9 cellular contexts compared by ENCODE assay signal in genomic region chr2:164599954-164600589, GRCh38. TPM values are rescaled to one million over a fixed set of nuclear protein-coding genes. Genes with fewer than 3 reads are reported as not detected.
DNase-seq lines count a peak whose midpoint lies in the region; ATAC-seq and TF ChIP-seq lines count a peak whose summit lies in the region.
"Had no signal": no experiment of that assay in that cellular context is flagged by ENCODE, and none has a peak within 500 bp of the region (broad histone marks: within the 10 kb centered on the region; RNA-seq: fewer than 3 reads in every experiment).

No MANE protein-coding gene starts in this region.

- no peaks in the 10 kb centered on the region for H3K27me3 ChIP-seq in DOHH2 (ENCODE audit: control insufficient read depth, low read length)

- POLR2A ChIA-PET in activated CD4-positive, alpha-beta memory T cell treated with anti-CD3 and anti-CD28 coated beads for 36 hours (lab: Charles Lee) = no interaction called here

- no peaks in the 10 kb centered on the region for H3K4me1 ChIP-seq in DOHH2 (ENCODE audit: control insufficient read depth, low read length)

- H4K20me1 ChIP-seq in DOHH2 (ENCODE audit: control insufficient read depth, insufficient read depth, low read depth, low read length) = no peaks in the 10 kb centered on the region

- intact Hi-C loops in left colon (cut with DNase I, micrococcal nuclease) = no loop called here
- intact Hi-C loops in activated CD4-positive, alpha-beta memory T cell treated with anti-CD3 and anti-CD28 coated beads for 36 hours (cut with micrococcal nuclease) = loop anchor here (2.0 kb wide), 1 partner anchor 39 kb away; no protein-coding TSS in a partner anchor

- no peak overlapping the region for H3K4me3 Mint-ChIP-seq in activated CD4-positive, alpha-beta memory T cell treated with anti-CD3 and anti-CD28 coated beads for 36 hours
- H3K4me3 Mint-ChIP-seq: stimulated activated naive CD8-positive, alpha-beta T cell treated with anti-CD3 and anti-CD28 coated beads, Interleukin-15, Interleukin-2, amounts not matched to agents 100 ng/mL and 50 ng/mL, for 24 hours had no signal

- H3K36me3 ChIP-seq in DOHH2 (ENCODE audit: control insufficient read depth, low read length) = no peaks in the 10 kb centered on the region

- H3F3A ChIP-seq in DOHH2 (ENCODE audit: control insufficient read depth, insufficient read depth) = no peaks in the 10 kb centered on the region

- TF ChIP-seq CTCF in DOHH2 (IDR thresholded peaks at IDR 0.05; ENCODE audit: low read depth, low read length, poor library complexity, severe bottlenecking) = peak; percentile 89

- H3K27ac Mint-ChIP-seq in activated CD4-positive, alpha-beta memory T cell treated with anti-CD3 and anti-CD28 coated beads for 36 hours = no peak overlapping the region
- H3K27ac Mint-ChIP-seq: stimulated activated naive CD8-positive, alpha-beta T cell treated with anti-CD3 and anti-CD28 coated beads, Interleukin-15, Interleukin-2, amounts not matched to agents 100 ng/mL and 50 ng/mL, for 24 hours had no signal

- DNase-seq in NCI-H774 (lab: John Stamatoyannopoulos, UW) (peak; percentile 6), brain pericyte (ENCODE audit: low read depth, low spot score) (peak; percentile 41), left colon (peak in 1 of 2 donors; percentile 34), DMS79 treated with DMSO at 0.1 percent for 48 hours (lab: John Stamatoyannopoulos, UW) (no peak)
- no peak for DNase-seq in activated CD4-positive, alpha-beta memory T cell treated with anti-CD3 and anti-CD28 coated beads for 36 hours

- CTCF ChIA-PET in activated CD4-positive, alpha-beta memory T cell treated with anti-CD3 and anti-CD28 coated beads for 36 hours (lab: Charles Lee) = no interaction called here

- H3K27me3 Mint-ChIP-seq in activated CD4-positive, alpha-beta memory T cell treated with anti-CD3 and anti-CD28 coated beads for 36 hours = no peaks in the 10 kb centered on the region
- H3K27me3 Mint-ChIP-seq: stimulated activated naive CD8-positive, alpha-beta T cell treated with anti-CD3 and anti-CD28 coated beads, Interleukin-15, Interleukin-2, amounts not matched to agents 100 ng/mL and 50 ng/mL, for 24 hours had no signal

- no peaks in the 10 kb centered on the region for H3K4me1 Mint-ChIP-seq in activated CD4-positive, alpha-beta memory T cell treated with anti-CD3 and anti-CD28 coated beads for 36 hours (ENCODE audit: low read depth)

- no peak overlapping the region for H3K4me2 ChIP-seq in DOHH2 (ENCODE audit: low read length)

- ATAC-seq in GM21367 (IDR thresholded peaks at IDR 0.05; ENCODE audit: unreplicated experiment) (peak; percentile 100), HG03469 (IDR thresholded peaks at IDR 0.05; ENCODE audit: unreplicated experiment) (peak; percentile 97), left colon (peak; percentile 77)

- no peaks in the 10 kb centered on the region for H3K9me2 ChIP-seq in DOHH2 (replicated peaks; ENCODE audit: control insufficient read depth, low read length)

- H3K9me3 Mint-ChIP-seq in activated CD4-positive, alpha-beta memory T cell treated with anti-CD3 and anti-CD28 coated beads for 36 hours = no peaks in the 10 kb centered on the region
- H3K9me3 Mint-ChIP-seq: stimulated activated naive CD8-positive, alpha-beta T cell treated with anti-CD3 and anti-CD28 coated beads, Interleukin-15, Interleukin-2, amounts not matched to agents 100 ng/mL and 50 ng/mL, for 24 hours had no signal

- H3K27ac ChIP-seq in DOHH2 (ENCODE audit: low read depth, low read length) = no peak overlapping the region

- H3K4me3 ChIP-seq in DOHH2 (ENCODE audit: low read length) = no peak overlapping the region

- no peaks in the 10 kb centered on the region for H3K79me2 ChIP-seq in DOHH2 (ENCODE audit: control insufficient read depth, low read length)

- H3K36me3 Mint-ChIP-seq in activated CD4-positive, alpha-beta memory T cell treated with anti-CD3 and anti-CD28 coated beads for 36 hours = no peaks in the 10 kb centered on the region

- no peaks in the 10 kb centered on the region for H3K9me3 ChIP-seq in DOHH2 (ENCODE audit: control insufficient read depth, insufficient read depth, low read length)

RNA-seq across cellular contexts. Expression of gene GRB14, which starts 21.2 kb away (rescaled TPM):
- total RNA-seq in left colon = 1 to 10 TPM; 1.2 to 1.6 TPM
- not detected for total RNA-seq in activated CD4-positive, alpha-beta memory T cell treated with anti-CD3 and anti-CD28 coated beads for 36 hours

Comparison
In these comparisons a context has a peak if more than half of its experiments do, and no peak if none do; other contexts are left out.
1. DNase-seq: peak in NCI-H774 (single experiment) and brain pericyte (single experiment); none in DMS79 treated with DMSO at 0.1 percent for 48 hours (single experiment) and activated CD4-positive, alpha-beta memory T cell treated with anti-CD3 and anti-CD28 coated beads for 36 hours (single experiment).
2. Peak in every context shown above with its lines, with median percentiles within 50 percentile points of each other: ATAC-seq.